ENCODE assay signal across 8 cellular contexts in genomic region chr12:113424915-113425823, GRCh38. TPM values are rescaled to one million over a fixed set of nuclear protein-coding genes. Genes with fewer than 3 reads are reported as not detected.
DNase-seq lines count a peak whose midpoint lies in the region; ATAC-seq, FAIRE-seq and TF ChIP-seq lines count a peak whose summit lies in the region.

No MANE protein-coding gene starts in this region.

- H3K9ac ChIP-seq in OCI-LY3 (ENCODE audit: low read length), result no peak overlapping the region

- H3K27me3 ChIP-seq in A673 (replicated peaks; ENCODE audit: insufficient read depth, low read depth, low read length, poor library complexity), result peaks cover 3% of the 10 kb centered on the region
- H3K27me3 ChIP-seq in OCI-LY3 (ENCODE audit: low read depth, low read length), result peaks cover 71% of the 10 kb centered on the region
- H3K27me3 ChIP-seq in gastroesophageal sphincter, result peaks cover 10% of the 10 kb centered on the region
- no peaks in the 10 kb centered on the region for H3K27me3 ChIP-seq in pancreas

- H3K4me3 ChIP-seq in A673 (ENCODE audit: low read depth, low read length, poor library complexity, severe bottlenecking) (no peak overlapping the region), OCI-LY3 (ENCODE audit: low read length) (peak overlapping the region; percentile 67), gastroesophageal sphincter (no peak overlapping the region), pancreas (no peak overlapping the region)

- intact Hi-C loops in A673 (cut with micrococcal nuclease; ENCODE audit: unreplicated experiment), result loop anchor here (1.0 to 10.0 kb wide), 3 partner anchors 112 to 370 kb away; partner anchors contain the start of gene DTX1
- intact Hi-C loops in pancreas (cut with DNase I), result loop anchor here in 2 of 3 donors (5.0 to 10.0 kb wide), 3 partner anchors 110 to 230 kb away; no protein-coding TSS in a partner anchor

- peak; percentile 94 for TF ChIP-seq CTCF in A673 (conservative IDR thresholded peaks at IDR 0.05; ENCODE audit: low read depth, low read length)
- peak; percentile 89 for TF ChIP-seq CTCF in GM12874 (IDR thresholded peaks at IDR 0.05; ENCODE audit: insufficient read depth, low read depth, low read length)
- TF ChIP-seq CTCF in OCI-LY3 (IDR thresholded peaks at IDR 0.05; ENCODE audit: low read depth, low read length), result peak; percentile 77
- peak in 3 of 4 experiments; percentile 49 to 75 (median 67) for TF ChIP-seq CTCF in gastroesophageal sphincter (IDR thresholded peaks at IDR 0.05)
- TF ChIP-seq CTCF in pancreas (IDR thresholded peaks at IDR 0.05), result peak; percentile 79 to 92 (median 84)

- H3K36me3 ChIP-seq in A673 (ENCODE audit: insufficient read depth, low read length, poor library complexity, severe bottlenecking), result no peaks in the 10 kb centered on the region
- no peaks in the 10 kb centered on the region for H3K36me3 ChIP-seq in OCI-LY3 (replicated peaks; ENCODE audit: low read depth, low read length)
- no peaks in the 10 kb centered on the region for H3K36me3 ChIP-seq in gastroesophageal sphincter
- no peaks in the 10 kb centered on the region for H3K36me3 ChIP-seq in pancreas

- FAIRE-seq in pancreas (lab: Jason Lieb, UNC), result no peak

- H3K79me2 ChIP-seq in OCI-LY3 (ENCODE audit: low read length), result no peaks in the 10 kb centered on the region

- no peak overlapping the region for H2AFZ ChIP-seq in OCI-LY3 (ENCODE audit: low read depth, low read length)

- H3K27ac ChIP-seq in A673 (ENCODE audit: low read depth, low read length, poor library complexity, severe bottlenecking), result no peak overlapping the region
- H3K27ac ChIP-seq in OCI-LY3 (ENCODE audit: low read length), result no peak overlapping the region
- H3K27ac ChIP-seq in gastroesophageal sphincter, result no peak overlapping the region
- no peak overlapping the region for H3K27ac ChIP-seq in pancreas

- POLR2A ChIA-PET in A673 (lab: Charles Lee; ENCODE audit: low non-redundant PET), result no interaction called here

- DNase-seq in A673 (ENCODE audit: low spot score) (peak; percentile 58), pancreas (peak in 3 of 6 donors; percentile 18 to 83 (median 59))
- peak; percentile 27 for DNase-seq in activated effector memory CD4-positive, alpha-beta T cell treated with Interleukin-2 at 50 U/mL for 16 hours

- H3K9me3 ChIP-seq in A673 (ENCODE audit: low read depth, low read length, poor library complexity, severe bottlenecking) (no peaks in the 10 kb centered on the region), OCI-LY3 (ENCODE audit: insufficient read depth, low read length) (no peaks in the 10 kb centered on the region), gastroesophageal sphincter (peaks cover 0 to 4% (median 0%) of the 10 kb centered on the region in 3 donors), pancreas (no peaks in the 10 kb centered on the region)

- ATAC-seq in gastroesophageal sphincter, result no peak
- peak in 3 of 4 donors; percentile 42 to 53 (median 48) for ATAC-seq in pancreas
- ATAC-seq in GM21529 (IDR thresholded peaks at IDR 0.05; ENCODE audit: unreplicated experiment), result no peak
- ATAC-seq in HG03342 (IDR thresholded peaks at IDR 0.05; ENCODE audit: unreplicated experiment), result no peak

- 11 to 49% methylated on average over 3 to 6 of the region's 20 CpGs for WGBS in gastroesophageal sphincter (ENCODE audit: low coverage in 1 of 2), 2 donors
- 60 to 68% methylated on average over 20 of the region's 20 CpGs for WGBS in pancreas, 2 donors

- BruUV-seq in A673 (replicated peaks; lab: Mats Ljungman, UMichigan), result no TSS peak

- CTCF ChIA-PET in A673 (lab: Charles Lee), result interaction anchor here (0.7 to 1.4 kb wide), 10 partner anchors 9 to 1230 kb away, joined by 3 to 7 read pairs (median 4); partner anchors contain the start of genes SLC8B1 and TPCN1

- peak overlapping the region; percentile 95 for H3K4me2 ChIP-seq in OCI-LY3 (ENCODE audit: low read length)

- peaks cover 6% of the 10 kb centered on the region; the same call in 1 of the 2 replicates for H4K20me1 ChIP-seq in OCI-LY3 (ENCODE audit: insufficient read depth, low read length)

- H3K4me1 ChIP-seq in A673 (ENCODE audit: insufficient read depth, low read length, poor library complexity, severe bottlenecking), result no peaks in the 10 kb centered on the region
- peaks cover 40% of the 10 kb centered on the region for H3K4me1 ChIP-seq in OCI-LY3 (ENCODE audit: low read length)
- peaks cover 0 to 16% (median 0%) of the 10 kb centered on the region in 3 donors for H3K4me1 ChIP-seq in gastroesophageal sphincter
- peaks cover 0 to 9% (median 7%) of the 10 kb centered on the region in 3 donors for H3K4me1 ChIP-seq in pancreas

- TF ChIP-seq POLR2A in gastroesophageal sphincter (IDR thresholded peaks at IDR 0.05), result no peak

- TF ChIP-seq EP300 in gastroesophageal sphincter (IDR thresholded peaks at IDR 0.05), result no peak

RNA-seq across cellular contexts. Expression of gene SDSL, which starts 3.0 kb away (rescaled TPM):
- 0.37 and 1.2 TPM in 2 replicates for total RNA-seq in A673 (2021)
- total RNA-seq in gastroesophageal sphincter, result 1 to 10 TPM; 1.1 to 7.5 (median 2.6) TPM
- total RNA-seq in pancreas, result 10 to 100 TPM in 2 of 6 donors, 1 to 10 TPM in 4; 5.4 to 13.2 (median 8.3) TPM
- polyA plus RNA-seq in pancreas, result 10 to 100 TPM; 10.4 to 14.2 TPM

RNA-seq across cellular contexts. Expression of gene SDS, which starts 21.5 kb away (rescaled TPM):
- total RNA-seq in A673 (2021) (not detected in 2 replicates), gastroesophageal sphincter (1 to 10 TPM in 1 of 4 donors, under 1 TPM in 1, not detected in 2; 0.39 to 5.5 TPM), pancreas (1 to 10 TPM in 2 of 6 donors, under 1 TPM in 2, not detected in 2; 0.14 to 3.4 (median 1.8) TPM)
- polyA plus RNA-seq in pancreas, result under 1 TPM; 0.21 to 0.30 TPM

RNA-seq across cellular contexts. Expression of gene LHX5, which starts 46.5 kb away (rescaled TPM):
- total RNA-seq in A673 (2021), result not detected in 2 replicates
- not detected for total RNA-seq in gastroesophageal sphincter
- total RNA-seq in pancreas, result not detected
- not detected for polyA plus RNA-seq in pancreas

Comparison
In these comparisons a context has a peak if more than half of its experiments do, and no peak if none do; other contexts are left out.
1. ATAC-seq: peak in pancreas (3 of 4); none in gastroesophageal sphincter (single experiment), GM21529 (single experiment) and HG03342 (single experiment).
2. Peak in every context shown above with its lines, with median percentiles within 50 percentile points of each other: CTCF ChIP-seq.